Comparison of ENCODE assay signal across 1 cellular context in genomic region chr15:45134682-45135604, GRCh38.
TF ChIP-seq lines count a peak whose summit lies in the region.

No MANE protein-coding gene starts in this region.

TF ChIP-seq in HepG2, 621 proteins besides CTCF, POLR2A, EP300 and RAD21:
- TF ChIP-seq MTF1 (CRISPR knock-in tag; IDR thresholded peaks at IDR 0.05) (no peak), NAIF1 (CRISPR knock-in tag; IDR thresholded peaks at IDR 0.05; ENCODE audit: borderline replicate concordance) (no peak), ATF3 (CRISPR knock-in tag; IDR thresholded peaks at IDR 0.05) (no peak), ZKSCAN5 (CRISPR knock-in tag; IDR thresholded peaks at IDR 0.05) (no peak), PREB (CRISPR knock-in tag; IDR thresholded peaks at IDR 0.05) (no peak), CAMTA2 (CRISPR knock-in tag; IDR thresholded peaks at IDR 0.05; ENCODE audit: borderline replicate concordance) (no peak), LBX2 (CRISPR knock-in tag; IDR thresholded peaks at IDR 0.05; ENCODE audit: borderline replicate concordance) (no peak), FOXJ3 (CRISPR knock-in tag; IDR thresholded peaks at IDR 0.05; ENCODE audit: borderline replicate concordance) (no peak), HNRNPL (IDR thresholded peaks at IDR 0.05; ENCODE audit: low read depth, low read length) (no peak), ZFP82 (CRISPR knock-in tag; IDR thresholded peaks at IDR 0.05; ENCODE audit: borderline replicate concordance) (no peak), SMYD3 (CRISPR knock-in tag; IDR thresholded peaks at IDR 0.05) (no peak), ZHX1 (CRISPR knock-in tag; IDR thresholded peaks at IDR 0.05; ENCODE audit: low read depth) (no peak), DNMT1 (CRISPR knock-in tag; IDR thresholded peaks at IDR 0.05) (no peak), TEAD3 (CRISPR knock-in tag; optimal IDR thresholded peaks at IDR 0.05; ENCODE audit: borderline replicate concordance) (no peak), ZNF10 (CRISPR knock-in tag; IDR thresholded peaks at IDR 0.05; ENCODE audit: borderline replicate concordance, low read depth) (no peak)
